Comparison of ENCODE assay signal across 16 cellular contexts in genomic region chr15:39851505-39852082, GRCh38.
DNase-seq lines count a peak whose midpoint lies in the region; ATAC-seq and TF ChIP-seq lines count a peak whose summit lies in the region.
"Had no signal": no experiment of that assay in that cellular context is flagged by ENCODE, and none has a peak within 500 bp of the region (broad histone marks: within the 10 kb centered on the region; RNA-seq: fewer than 3 reads in every experiment).

No MANE protein-coding gene starts in this region.

- peak overlapping the region in 3 of 5 experiments; percentile 14 to 49 (median 43) for H3K4me3 Mint-ChIP-seq in brain
- H3K4me3 Mint-ChIP-seq: mesothelial cell of epicardium had no signal

- peak overlapping the region; percentile 66 for H3K27ac ChIP-seq in AG04450 (ENCODE audit: low read depth, low read length)
- H3K27ac ChIP-seq: coronary artery, parathyroid adenoma had no signal

- H3K9me3 Mint-ChIP-seq in brain, result no peaks in the 10 kb centered on the region

- peak overlapping the region in 4 of 5 experiments; percentile 55 to 81 (median 65) for H3K27ac Mint-ChIP-seq in brain
- H3K27ac Mint-ChIP-seq: mesothelial cell of epicardium had no signal

- ATAC-seq in HG03565 (IDR thresholded peaks at IDR 0.05; ENCODE audit: unreplicated experiment), result no peak
- ATAC-seq in GM18511 (IDR thresholded peaks at IDR 0.05; ENCODE audit: unreplicated experiment), result no peak

- in situ Hi-C loops in G401 (cut with HindIII; ENCODE audit: low sequenced_read_pairs), result no loop called here

- no peak for DNase-seq in AG04450 (ENCODE audit: low read depth, low spot score)
- peak; percentile 20 for DNase-seq in LHCN-M2 (ENCODE audit: low read depth)
- peak; percentile 26 for DNase-seq in left kidney (ENCODE audit: low read depth, low spot score)
- no peak for DNase-seq in G401 (ENCODE audit: low spot score)
- no peak for DNase-seq in NCI-H526 treated with DMSO at 0.1 percent for 48 hours (lab: John Stamatoyannopoulos, UW)
- DNase-seq: activated CD4-positive, alpha-beta T cell treated with anti-CD3 and anti-CD28 coated beads for 4 hours; activated T-cell treated with anti-CD3 and anti-CD28 coated beads, Interleukin-2, amount 50 U/mL, for 1 hour; NCI-H1105; NCI-H510A treated with DMSO at 0.1 percent for 48 hours; RPMI8226 had no signal

- CTCF ChIA-PET in AG04450 (lab: Charles Lee), result no interaction called here

- peaks cover 33% of the 10 kb centered on the region for H3K4me1 Mint-ChIP-seq in brain

- POLR2A ChIA-PET in AG04450 (lab: Yijun Ruan, JAX), result interaction anchor here (0.8 to 1.0 kb wide), 2 partner anchors 64 to 82 kb away, joined by 3 to 5 read pairs; partner anchors contain the start of gene EIF2AK4

- H3K36me3 Mint-ChIP-seq in brain, result no peaks in the 10 kb centered on the region
- H3K36me3 Mint-ChIP-seq: mesothelial cell of epicardium had no signal

- H3K27me3 Mint-ChIP-seq in brain, result no peaks in the 10 kb centered on the region

- H3K9me3 ChIP-seq in AG04450 (ENCODE audit: control insufficient read depth, insufficient read depth, low read length), result no peaks in the 10 kb centered on the region

- no peak for TF ChIP-seq CTCF in AG04450 (IDR thresholded peaks at IDR 0.05; ENCODE audit: low read depth, low read length)
- TF ChIP-seq CTCF in brain (conservative IDR thresholded peaks at IDR 0.05), result no peak

- no peak overlapping the region for H3K4me3 ChIP-seq in AG04450 (ENCODE audit: low read depth, low read length)
- H3K4me3 ChIP-seq: coronary artery had no signal

- H3K27me3 ChIP-seq in AG04450 (ENCODE audit: control insufficient read depth, insufficient read depth, low read length), result no peaks in the 10 kb centered on the region

Comparison
In these comparisons a context has a peak if more than half of its experiments do, and no peak if none do; other contexts are left out.
1. DNase-seq: peak in LHCN-M2 (single experiment) and left kidney (single experiment); none in AG04450 (single experiment), G401 (single experiment) and NCI-H526 treated with DMSO at 0.1 percent for 48 hours (single experiment).